Comparison of ENCODE assay signal across 33 cellular contexts in genomic region chr2:75012080-75012479, GRCh38.
"Had no signal": no experiment of that assay in that cellular context is flagged by ENCODE, and none has a peak within 500 bp of the region (broad histone marks: within the 10 kb centered on the region; RNA-seq: fewer than 3 reads in every experiment).

No MANE protein-coding gene starts in this region.

- H3K4me3 ChIP-seq: body of pancreas, cardiac muscle cell, coronary artery, dorsolateral prefrontal cortex, ovary, prostate gland, sigmoid colon, stomach, thyroid gland, upper lobe of right lung had no signal

- H3K9me3 Mint-ChIP-seq: activated naive CD4-positive, alpha-beta T cell treated with anti-CD3 and anti-CD28 coated beads, Interleukin-2, amount 50 U/mL, for 72 hours; effector memory CD8-positive, alpha-beta T cell had no signal

- H3K9me3 ChIP-seq: body of pancreas, neutrophil, ovary, prostate gland, sigmoid colon, stomach, thyroid gland, upper lobe of right lung had no signal

- ATAC-seq: activated CD4-positive, alpha-beta T cell treated with anti-CD3 and anti-CD28 coated beads for 36 hours; activated CD8-positive, alpha-beta memory T cell treated with anti-CD3 and anti-CD28 coated beads, Interleukin-2, amount 10 ng/mL, durations not matched to agents 7 days and 5 days; activated CD8-positive, alpha-beta T cell treated with anti-CD3 and anti-CD28 coated beads, Interleukin-2, amount 10 ng/mL, durations not matched to agents 7 days and 5 days; activated naive CD4-positive, alpha-beta T cell treated with anti-CD3 and anti-CD28 coated beads, Interleukin-2, amount 50 U/mL, for 72 hours; activated T-cell treated with anti-CD3 and anti-CD28 coated beads, Interleukin-2, amount 50 U/mL, for 72 hours; body of pancreas; effector memory CD8-positive, alpha-beta T cell; left cardiac atrium; stimulated activated naive B cell treated with anti-CD40 and anti-IgM and Interleukin-4, amounts not matched to agents 10 μg/mL and 1 μg/mL and 100 μg/mL, for 72 hours; upper lobe of right lung had no signal

- DNase-seq: activated CD4-positive, alpha-beta T cell treated with anti-CD3 and anti-CD28 coated beads for 36 hours; activated CD4-positive, CD25-positive, alpha-beta regulatory T cell; activated CD8-positive, alpha-beta memory T cell treated with anti-CD3 and anti-CD28 coated beads, Interleukin-2, amount 10 ng/mL, durations not matched to agents 7 days and 5 days; activated CD8-positive, alpha-beta T cell treated with anti-CD3 and anti-CD28 coated beads, Interleukin-2, amount 10 ng/mL, durations not matched to agents 7 days and 5 days; activated naive CD4-positive, alpha-beta T cell; activated T-cell treated with anti-CD3 and anti-CD28 coated beads, Interleukin-2, amount 50 U/mL, for 72 hours; anterior cingulate cortex; body of pancreas; dorsolateral prefrontal cortex; effector memory CD8-positive, alpha-beta T cell; foreskin fibroblast; head of caudate nucleus; hippocampal formation; left cardiac atrium; naive B cell; nephron progenitor cell; ovary; retina; sigmoid colon; small intestine; stimulated activated CD4-positive, alpha-beta T cell treated with anti-CD3 and anti-CD28 coated beads, Interleukin-4, amount 100 ng/mL, for 24 hours; stimulated activated CD8-positive, alpha-beta memory T cell treated with anti-CD3 and anti-CD28 coated beads, Interleukin-4, amount 100 ng/mL, for 48 hours; stimulated activated naive B cell treated with anti-CD40 and anti-IgM and Interleukin-4, amounts not matched to agents 10 μg/mL and 1 μg/mL and 100 μg/mL, for 72 hours; stomach; T-helper 2 cell; thyroid gland; upper lobe of right lung had no signal

- H3K4me1 ChIP-seq: body of pancreas, prostate gland, sigmoid colon, stomach, thyroid gland, upper lobe of right lung had no signal

- H3K4me3 Mint-ChIP-seq: activated CD4-positive, alpha-beta T cell treated with anti-CD3 and anti-CD28 coated beads for 36 hours; activated CD8-positive, alpha-beta memory T cell treated with anti-CD3 and anti-CD28 coated beads, Interleukin-2, amount 10 ng/mL, durations not matched to agents 7 days and 5 days; activated CD8-positive, alpha-beta T cell treated with anti-CD3 and anti-CD28 coated beads, Interleukin-2, amount 10 ng/mL, durations not matched to agents 7 days and 5 days; activated T-cell treated with anti-CD3 and anti-CD28 coated beads, Interleukin-2, amount 50 U/mL, for 72 hours; effector memory CD8-positive, alpha-beta T cell; mesothelial cell of epicardium; naive B cell; nephron progenitor cell; stimulated activated naive B cell treated with anti-CD40 and anti-IgM and Interleukin-4, amounts not matched to agents 10 μg/mL and 1 μg/mL and 100 μg/mL, for 72 hours had no signal

- H3K36me3 Mint-ChIP-seq: activated CD8-positive, alpha-beta memory T cell treated with anti-CD3 and anti-CD28 coated beads, Interleukin-2, amount 10 ng/mL, durations not matched to agents 7 days and 5 days had no signal

- H3K4me1 Mint-ChIP-seq: activated CD4-positive, alpha-beta T cell treated with anti-CD3 and anti-CD28 coated beads for 36 hours; activated CD8-positive, alpha-beta memory T cell treated with anti-CD3 and anti-CD28 coated beads, Interleukin-2, amount 10 ng/mL, durations not matched to agents 7 days and 5 days; mesothelial cell of epicardium; naive B cell; nephron progenitor cell; stimulated activated naive B cell treated with anti-CD40 and anti-IgM and Interleukin-4, amounts not matched to agents 10 μg/mL and 1 μg/mL and 100 μg/mL, for 72 hours had no signal

- H3K27ac Mint-ChIP-seq: activated CD4-positive, alpha-beta T cell treated with anti-CD3 and anti-CD28 coated beads for 36 hours; activated CD8-positive, alpha-beta memory T cell treated with anti-CD3 and anti-CD28 coated beads, Interleukin-2, amount 10 ng/mL, durations not matched to agents 7 days and 5 days; activated CD8-positive, alpha-beta T cell treated with anti-CD3 and anti-CD28 coated beads, Interleukin-2, amount 10 ng/mL, durations not matched to agents 7 days and 5 days; activated naive CD4-positive, alpha-beta T cell treated with anti-CD3 and anti-CD28 coated beads, Interleukin-2, amount 50 U/mL, for 72 hours; activated T-cell treated with anti-CD3 and anti-CD28 coated beads, Interleukin-2, amount 50 U/mL, for 72 hours; effector memory CD8-positive, alpha-beta T cell; mesothelial cell of epicardium; nephron progenitor cell; stimulated activated naive B cell treated with anti-CD40 and anti-IgM and Interleukin-4, amounts not matched to agents 10 μg/mL and 1 μg/mL and 100 μg/mL, for 72 hours had no signal

- H3K27me3 Mint-ChIP-seq: activated CD4-positive, alpha-beta T cell treated with anti-CD3 and anti-CD28 coated beads for 36 hours; effector memory CD8-positive, alpha-beta T cell; naive B cell; stimulated activated naive B cell treated with anti-CD40 and anti-IgM and Interleukin-4, amounts not matched to agents 10 μg/mL and 1 μg/mL and 100 μg/mL, for 72 hours had no signal

- H3K27me3 ChIP-seq: body of pancreas, cardiac muscle cell, dorsolateral prefrontal cortex, neutrophil, ovary, sigmoid colon, stomach, thyroid gland, upper lobe of right lung had no signal

- H3K36me3 ChIP-seq: cardiac muscle cell, neutrophil, ovary, prostate gland, sigmoid colon, stomach, thyroid gland, upper lobe of right lung had no signal

- H3K27ac ChIP-seq: body of pancreas, cardiac muscle cell, coronary artery, dorsolateral prefrontal cortex, neutrophil, ovary, prostate gland, sigmoid colon, stomach, thyroid gland, upper lobe of right lung had no signal
